ENCODE assay signal across 10 cellular contexts in genomic region chr3:146308682-146309081, GRCh38. TPM values are rescaled to one million over a fixed set of nuclear protein-coding genes. Genes with fewer than 3 reads are reported as not detected.
A peak's percentile ranks its signal among the peaks of the same experiment; 100 is the strongest.
DNase-seq lines count a peak whose midpoint lies in the region; FAIRE-seq and TF ChIP-seq lines count a peak whose summit lies in the region.
"Had no signal": no experiment of that assay in that cellular context is flagged by ENCODE, and none has a peak within 500 bp of the region (broad histone marks: within the 10 kb centered on the region; RNA-seq: fewer than 3 reads in every experiment).

No MANE protein-coding gene starts in this region.

- no peaks in the 10 kb centered on the region for H3K27me3 ChIP-seq in transverse colon
- H3K27me3 ChIP-seq: neural progenitor cell had no signal

- peaks cover 28% of the 10 kb centered on the region for H3K9me3 Mint-ChIP-seq in chondrocyte (ENCODE audit: low read depth)

- no peaks in the 10 kb centered on the region for H3K27me3 Mint-ChIP-seq in chondrocyte (ENCODE audit: low read depth)

- intact Hi-C loops in transverse colon (cut with DNase I; ENCODE audit: low total_unique reads) = no loop called here
- intact Hi-C loops in posterior vena cava (cut with DNase I) = no loop called here

- H3K9me3 ChIP-seq in transverse colon = peaks cover 0 to 4% of the 10 kb centered on the region in 2 donors

- H3K27ac ChIP-seq in transverse colon = peak overlapping the region in 3 of 4 donors; percentile 17 to 22 (median 20)
- H3K27ac ChIP-seq: neural progenitor cell had no signal

- H3K36me3 ChIP-seq in transverse colon = no peaks in the 10 kb centered on the region
- H3K36me3 ChIP-seq: neural progenitor cell had no signal

- H3K4me1 Mint-ChIP-seq in chondrocyte (ENCODE audit: low read depth) = peaks cover 40% of the 10 kb centered on the region
- H3K4me1 Mint-ChIP-seq: neural progenitor cell had no signal

- H3K36me3 Mint-ChIP-seq in chondrocyte (ENCODE audit: low read depth) = peaks cover 4% of the 10 kb centered on the region
- H3K36me3 Mint-ChIP-seq: neural progenitor cell had no signal

- TF ChIP-seq EP300 in transverse colon (IDR thresholded peaks at IDR 0.05; ENCODE audit: low read depth) = no peak

- H3K4me1 ChIP-seq in transverse colon = peaks cover 0 to 21% (median 0%) of the 10 kb centered on the region in 4 donors
- H3K4me1 ChIP-seq: neural progenitor cell had no signal

- no peak overlapping the region for H3K4me3 ChIP-seq in transverse colon
- H3K4me3 ChIP-seq: neural progenitor cell had no signal

- DNase-seq in HS-27A (ENCODE audit: low read depth) (peak; percentile 88), chondrocyte (ENCODE audit: low spot score) (no peak), left kidney (ENCODE audit: low read depth, low spot score) (peak; percentile 27), transverse colon (no peak), GM12892 (ENCODE audit: insufficient read length) (no peak), NCI-H1930 (lab: John Stamatoyannopoulos, UW) (no peak), posterior vena cava (ENCODE audit: low spot score) (no peak)
- DNase-seq: activated CD8-positive, alpha-beta T cell treated with anti-CD3 and anti-CD28 coated beads, Interleukin-2, amount 10 ng/mL, durations not matched to agents 7 days and 5 days; NCI-H2171 treated with DMSO at 0.1 percent for 48 hours had no signal

- in situ Hi-C loops in transverse colon (cut with MboI; ENCODE audit: low pct_ligation_motif_present in 1 of 4, low pct_unique_long_range_greater_than_20kb in 1 of 4, low sequenced_read_pairs in 3 of 4) = loop anchor here in 2 of 4 donors (25.0 kb wide), 1 partner anchor 246 kb away; no protein-coding TSS in a partner anchor

- H3K4me3 Mint-ChIP-seq in chondrocyte (ENCODE audit: unreplicated experiment) = no peak overlapping the region
- H3K4me3 Mint-ChIP-seq: activated CD8-positive, alpha-beta T cell treated with anti-CD3 and anti-CD28 coated beads, Interleukin-2, amount 10 ng/mL, durations not matched to agents 7 days and 5 days; neural progenitor cell had no signal

- 65 to 71% methylated on average over 3 of the region's 3 CpGs for WGBS in transverse colon (ENCODE audit: low coverage in 1 of 2), 2 donors

- TF ChIP-seq POLR2A in transverse colon (IDR thresholded peaks at IDR 0.05) = no peak
- no peak for TF ChIP-seq POLR2A in GM12892 (IDR thresholded peaks at IDR 0.05; ENCODE audit: low read depth, low read length)

- TF ChIP-seq CTCF in chondrocyte (IDR thresholded peaks at IDR 0.05) = no peak
- no peak for TF ChIP-seq CTCF in transverse colon (IDR thresholded peaks at IDR 0.05)

- H3K27ac Mint-ChIP-seq in chondrocyte (ENCODE audit: unreplicated experiment) = peak overlapping the region; percentile 90
- H3K27ac Mint-ChIP-seq: activated CD8-positive, alpha-beta T cell treated with anti-CD3 and anti-CD28 coated beads, Interleukin-2, amount 10 ng/mL, durations not matched to agents 7 days and 5 days; neural progenitor cell had no signal

- FAIRE-seq in GM12892 (lab: Jason Lieb, UNC) = no peak

RNA-seq across cellular contexts. Expression of gene PLSCR4, which starts 57.8 kb away (rescaled TPM):
- total RNA-seq in chondrocyte (17.5 to 29.9 TPM (median 18.9 TPM) in 3 replicates), transverse colon (10 to 100 TPM; 19.7 to 87.7 (median 41.0) TPM), posterior vena cava (10 to 100 TPM; 37.7 to 53.4 TPM)
- polyA plus RNA-seq in GM12892 (2012; ENCODE audit: missing spikeins) = not detected

Comparison
In these comparisons a context has a peak if more than half of its experiments do, and no peak if none do; other contexts are left out.
1. DNase-seq: peak in HS-27A (single experiment) and left kidney (single experiment); none in chondrocyte (single experiment), transverse colon (single experiment), GM12892 (single experiment), NCI-H1930 (0 of 2) and posterior vena cava (single experiment).